Comparison of ENCODE assay signal across 16 cellular contexts in genomic region chr10:72800000-72800740, GRCh38.
DNase-seq lines count a peak whose midpoint lies in the region; ATAC-seq and TF ChIP-seq lines count a peak whose summit lies in the region.
"Had no signal": no experiment of that assay in that cellular context is flagged by ENCODE, and none has a peak within 500 bp of the region (broad histone marks: within the 10 kb centered on the region; RNA-seq: fewer than 3 reads in every experiment).

No MANE protein-coding gene starts in this region.

- peaks cover 20% of the 10 kb centered on the region for H3K4me1 Mint-ChIP-seq in activated naive CD4-positive, alpha-beta T cell treated with anti-CD3 and anti-CD28 coated beads, Interleukin-2, amount 50 U/mL, for 24 hours
- H3K4me1 Mint-ChIP-seq in activated naive CD4-positive, alpha-beta T cell treated with anti-CD3 and anti-CD28 coated beads, Interleukin-2, amount 10 ng/mL, durations not matched to agents 7 days and 5 days = peaks cover 10% of the 10 kb centered on the region
- H3K4me1 Mint-ChIP-seq in endodermal cell (peaks cover 11% of the 10 kb centered on the region), type B pancreatic cell (ENCODE audit: unreplicated experiment) (peaks cover 21% of the 10 kb centered on the region)
- peaks cover 13% of the 10 kb centered on the region for H3K4me1 Mint-ChIP-seq in activated CD4-positive, alpha-beta memory T cell treated with anti-CD3 and anti-CD28 coated beads, Interleukin-2, amount 10 ng/mL, durations not matched to agents 7 days and 5 days

- H3K4me1 ChIP-seq in endodermal cell (ENCODE audit: control insufficient read depth, insufficient read depth, low read length) (no peaks in the 10 kb centered on the region), right atrium auricular region (peaks cover 0 to 26% of the 10 kb centered on the region in 2 donors)

- H3K36me3 ChIP-seq in endodermal cell (ENCODE audit: control insufficient read depth, insufficient read depth, low read length) (peaks cover 7% of the 10 kb centered on the region), right atrium auricular region (no peaks in the 10 kb centered on the region)
- H3K36me3 ChIP-seq: prostate gland had no signal

- H3K9me3 Mint-ChIP-seq in activated naive CD4-positive, alpha-beta T cell treated with anti-CD3 and anti-CD28 coated beads, Interleukin-2, amount 50 U/mL, for 24 hours = no peaks in the 10 kb centered on the region
- no peaks in the 10 kb centered on the region for H3K9me3 Mint-ChIP-seq in activated naive CD4-positive, alpha-beta T cell treated with anti-CD3 and anti-CD28 coated beads, Interleukin-2, amount 10 ng/mL, durations not matched to agents 7 days and 5 days
- H3K9me3 Mint-ChIP-seq in endodermal cell (no peaks in the 10 kb centered on the region), type B pancreatic cell (no peaks in the 10 kb centered on the region)
- H3K9me3 Mint-ChIP-seq in activated CD4-positive, alpha-beta memory T cell treated with anti-CD3 and anti-CD28 coated beads, Interleukin-2, amount 10 ng/mL, durations not matched to agents 7 days and 5 days = no peaks in the 10 kb centered on the region
- H3K9me3 Mint-ChIP-seq: activated CD8-positive, alpha-beta T cell treated with anti-CD3 and anti-CD28 coated beads for 36 hours; dendritic cell treated with granulocyte-macrophage colony-stimulating factor and Interleukin-4, amounts not matched to agents 40 ng/mL and 50 ng/mL, for 4 days had no signal

- 88 to 100% methylated on average over 1 to 4 of the region's 4 CpGs for WGBS in endodermal cell (ENCODE audit: insufficient coverage in 1 of 2, insufficient read length in 1 of 2), 2 experiments

- ATAC-seq in GM19324 (IDR thresholded peaks at IDR 0.05; ENCODE audit: low FRiP score, unreplicated experiment) = no peak
- ATAC-seq: activated CD8-positive, alpha-beta T cell treated with anti-CD3 and anti-CD28 coated beads for 36 hours had no signal

- no peak overlapping the region for H3K9ac ChIP-seq in endodermal cell (ENCODE audit: extremely low read depth, low read length, poor library complexity, severe bottlenecking)

- H3K9me3 ChIP-seq in endodermal cell (ENCODE audit: control insufficient read depth, low read length) (no peaks in the 10 kb centered on the region), right atrium auricular region (no peaks in the 10 kb centered on the region)
- H3K9me3 ChIP-seq: prostate gland had no signal

- H3K27me3 Mint-ChIP-seq in activated naive CD4-positive, alpha-beta T cell treated with anti-CD3 and anti-CD28 coated beads, Interleukin-2, amount 50 U/mL, for 24 hours = no peaks in the 10 kb centered on the region
- H3K27me3 Mint-ChIP-seq in activated naive CD4-positive, alpha-beta T cell treated with anti-CD3 and anti-CD28 coated beads, Interleukin-2, amount 10 ng/mL, durations not matched to agents 7 days and 5 days = peaks cover 3% of the 10 kb centered on the region
- H3K27me3 Mint-ChIP-seq in endodermal cell (ENCODE audit: insufficient read depth) (no peaks in the 10 kb centered on the region), type B pancreatic cell (no peaks in the 10 kb centered on the region)
- no peaks in the 10 kb centered on the region for H3K27me3 Mint-ChIP-seq in activated CD4-positive, alpha-beta memory T cell treated with anti-CD3 and anti-CD28 coated beads, Interleukin-2, amount 10 ng/mL, durations not matched to agents 7 days and 5 days
- H3K27me3 Mint-ChIP-seq: activated CD8-positive, alpha-beta T cell treated with anti-CD3 and anti-CD28 coated beads for 36 hours; activated naive CD8-positive, alpha-beta T cell; dendritic cell treated with granulocyte-macrophage colony-stimulating factor and Interleukin-4, amounts not matched to agents 40 ng/mL and 50 ng/mL, for 4 days had no signal

- H3K27me3 ChIP-seq in endodermal cell (ENCODE audit: control insufficient read depth, insufficient read depth, low read length, poor library complexity, severe bottlenecking) (no peaks in the 10 kb centered on the region), right atrium auricular region (no peaks in the 10 kb centered on the region)

- CTCF ChIA-PET in activated naive CD4-positive, alpha-beta T cell treated with anti-CD3 and anti-CD28 coated beads, Interleukin-2, amount 10 ng/mL, durations not matched to agents 7 days and 5 days (lab: Charles Lee) = no interaction called here
- CTCF ChIA-PET in activated CD4-positive, alpha-beta memory T cell treated with anti-CD3 and anti-CD28 coated beads, Interleukin-2, amount 10 ng/mL, durations not matched to agents 7 days and 5 days (lab: Charles Lee) = no interaction called here

- no peak overlapping the region for H3K4me3 Mint-ChIP-seq in activated naive CD4-positive, alpha-beta T cell treated with anti-CD3 and anti-CD28 coated beads, Interleukin-2, amount 50 U/mL, for 24 hours
- no peak overlapping the region for H3K4me3 Mint-ChIP-seq in activated naive CD4-positive, alpha-beta T cell treated with anti-CD3 and anti-CD28 coated beads, Interleukin-2, amount 10 ng/mL, durations not matched to agents 7 days and 5 days
- H3K4me3 Mint-ChIP-seq in endodermal cell (no peak overlapping the region), type B pancreatic cell (peak overlapping the region; percentile 27)
- no peak overlapping the region for H3K4me3 Mint-ChIP-seq in activated CD4-positive, alpha-beta memory T cell treated with anti-CD3 and anti-CD28 coated beads, Interleukin-2, amount 10 ng/mL, durations not matched to agents 7 days and 5 days
- H3K4me3 Mint-ChIP-seq: activated CD8-positive, alpha-beta T cell treated with anti-CD3 and anti-CD28 coated beads for 36 hours; activated naive CD8-positive, alpha-beta T cell; dendritic cell treated with granulocyte-macrophage colony-stimulating factor and Interleukin-4, amounts not matched to agents 40 ng/mL and 50 ng/mL, for 4 days had no signal

- H3K27ac Mint-ChIP-seq in activated naive CD4-positive, alpha-beta T cell treated with anti-CD3 and anti-CD28 coated beads, Interleukin-2, amount 50 U/mL, for 24 hours = peak overlapping the region; percentile 24
- H3K27ac Mint-ChIP-seq in activated naive CD4-positive, alpha-beta T cell treated with anti-CD3 and anti-CD28 coated beads, Interleukin-2, amount 10 ng/mL, durations not matched to agents 7 days and 5 days = no peak overlapping the region
- H3K27ac Mint-ChIP-seq in endodermal cell = peak overlapping the region; percentile 36
- H3K27ac Mint-ChIP-seq in type B pancreatic cell = peak overlapping the region; percentile 16
- no peak overlapping the region for H3K27ac Mint-ChIP-seq in activated CD4-positive, alpha-beta memory T cell treated with anti-CD3 and anti-CD28 coated beads, Interleukin-2, amount 10 ng/mL, durations not matched to agents 7 days and 5 days
- H3K27ac Mint-ChIP-seq: activated CD8-positive, alpha-beta T cell treated with anti-CD3 and anti-CD28 coated beads for 36 hours; activated naive CD8-positive, alpha-beta T cell; dendritic cell treated with granulocyte-macrophage colony-stimulating factor and Interleukin-4, amounts not matched to agents 40 ng/mL and 50 ng/mL, for 4 days had no signal

- no peak for DNase-seq in activated naive CD4-positive, alpha-beta T cell treated with anti-CD3 and anti-CD28 coated beads, Interleukin-2, amount 10 ng/mL, durations not matched to agents 7 days and 5 days
- DNase-seq in NCI-H774 (lab: John Stamatoyannopoulos, UW) (peak; percentile 51), endodermal cell (peak; percentile 44), type B pancreatic cell (ENCODE audit: extremely low spot score, unreplicated experiment) (no peak), right atrium auricular region (ENCODE audit: low spot score) (no peak)
- no peak for DNase-seq in activated CD4-positive, alpha-beta memory T cell treated with anti-CD3 and anti-CD28 coated beads, Interleukin-2, amount 10 ng/mL, durations not matched to agents 7 days and 5 days
- DNase-seq: activated CD8-positive, alpha-beta T cell treated with anti-CD3 and anti-CD28 coated beads for 36 hours; hippocampal formation; mesenchymal stem cell; SHP77 treated with DMSO at 0.1 percent for 48 hours; substantia nigra had no signal

- H3K27ac ChIP-seq in endodermal cell (ENCODE audit: low read depth, low read length) (no peak overlapping the region), right atrium auricular region (no peak overlapping the region)
- H3K27ac ChIP-seq: prostate gland had no signal

- H3K4me3 ChIP-seq in endodermal cell (ENCODE audit: low read length) (peak overlapping the region; percentile 2), right atrium auricular region (no peak overlapping the region)
- H3K4me3 ChIP-seq: prostate gland had no signal

- POLR2A ChIA-PET in activated CD4-positive, alpha-beta memory T cell treated with anti-CD3 and anti-CD28 coated beads, Interleukin-2, amount 10 ng/mL, durations not matched to agents 7 days and 5 days (lab: Charles Lee) = no interaction called here

- TF ChIP-seq CTCF in endodermal cell (conservative IDR thresholded peaks at IDR 0.05) (peak; percentile 52), type B pancreatic cell (conservative IDR thresholded peaks at IDR 0.05) (peak; percentile 18), right atrium auricular region (IDR thresholded peaks at IDR 0.05) (no peak)

- no peaks in the 10 kb centered on the region for H3K36me3 Mint-ChIP-seq in activated naive CD4-positive, alpha-beta T cell treated with anti-CD3 and anti-CD28 coated beads, Interleukin-2, amount 50 U/mL, for 24 hours
- H3K36me3 Mint-ChIP-seq in activated naive CD4-positive, alpha-beta T cell treated with anti-CD3 and anti-CD28 coated beads, Interleukin-2, amount 10 ng/mL, durations not matched to agents 7 days and 5 days = no peaks in the 10 kb centered on the region
- peaks cover 12% of the 10 kb centered on the region for H3K36me3 Mint-ChIP-seq in endodermal cell (ENCODE audit: low read depth)
- no peaks in the 10 kb centered on the region for H3K36me3 Mint-ChIP-seq in type B pancreatic cell
- H3K36me3 Mint-ChIP-seq in activated CD4-positive, alpha-beta memory T cell treated with anti-CD3 and anti-CD28 coated beads, Interleukin-2, amount 10 ng/mL, durations not matched to agents 7 days and 5 days (ENCODE audit: low read depth) = no peaks in the 10 kb centered on the region
- H3K36me3 Mint-ChIP-seq: activated naive CD8-positive, alpha-beta T cell had no signal

Comparison
In these comparisons a context has a peak if more than half of its experiments do, and no peak if none do; other contexts are left out.
1. H3K27ac Mint-ChIP-seq: peak in activated naive CD4-positive, alpha-beta T cell treated with anti-CD3 and anti-CD28 coated beads, Interleukin-2, amount 50 U/mL, for 24 hours (single experiment), endodermal cell (single experiment) and type B pancreatic cell (single experiment); none in activated naive CD4-positive, alpha-beta T cell treated with anti-CD3 and anti-CD28 coated beads, Interleukin-2, amount 10 ng/mL, durations not matched to agents 7 days and 5 days (single experiment) and activated CD4-positive, alpha-beta memory T cell treated with anti-CD3 and anti-CD28 coated beads, Interleukin-2, amount 10 ng/mL, durations not matched to agents 7 days and 5 days (single experiment).
2. DNase-seq: peak in NCI-H774 (single experiment) and endodermal cell (single experiment); none in activated naive CD4-positive, alpha-beta T cell treated with anti-CD3 and anti-CD28 coated beads, Interleukin-2, amount 10 ng/mL, durations not matched to agents 7 days and 5 days (single experiment), type B pancreatic cell (single experiment), right atrium auricular region (single experiment) and activated CD4-positive, alpha-beta memory T cell treated with anti-CD3 and anti-CD28 coated beads, Interleukin-2, amount 10 ng/mL, durations not matched to agents 7 days and 5 days (single experiment).
3. CTCF ChIP-seq: peak in endodermal cell (single experiment) and type B pancreatic cell (single experiment); none in right atrium auricular region (0 of 2).